ENCODE assay signal across 1 cellular context in genomic region chr19:34128558-34129250, GRCh38.
TF ChIP-seq lines count a peak whose summit lies in the region.

No MANE protein-coding gene starts in this region.

TF ChIP-seq in A549, 52 proteins besides CTCF, POLR2A, EP300 and RAD21:
- TF ChIP-seq KDM1A (IDR thresholded peaks at IDR 0.05; ENCODE audit: low read depth) (no peak), EHMT2 (IDR thresholded peaks at IDR 0.05; ENCODE audit: low read depth) (no peak), ZNF302 (CRISPR knock-in tag; IDR thresholded peaks at IDR 0.05) (no peak), CEBPB (IDR thresholded peaks at IDR 0.05) (no peak), JUNB (IDR thresholded peaks at IDR 0.05) (no peak), ESRRA (IDR thresholded peaks at IDR 0.05; ENCODE audit: borderline replicate concordance, low read length) (no peak), E2F6 (IDR thresholded peaks at IDR 0.05; ENCODE audit: borderline replicate concordance, low read depth) (no peak), ZFP36 (IDR thresholded peaks at IDR 0.05; ENCODE audit: borderline replicate concordance, partially characterized antibody) (no peak), ZSCAN20 (CRISPR knock-in tag; IDR thresholded peaks at IDR 0.05) (no peak), RARB (CRISPR knock-in tag; IDR thresholded peaks at IDR 0.05) (no peak)
